22 cellular contexts compared by ENCODE assay signal in genomic region chr10:34107623-34108516, GRCh38.
"Had no signal": no experiment of that assay in that cellular context is flagged by ENCODE, and none has a peak within 500 bp of the region (broad histone marks: within the 10 kb centered on the region; RNA-seq: fewer than 3 reads in every experiment).

No MANE protein-coding gene starts in this region.

- H3K4me3 ChIP-seq: SJSA1, SK-N-MC had no signal

- H3K36me3 ChIP-seq: SJSA1 had no signal

- H3K9me3 ChIP-seq: SJSA1 had no signal

- FAIRE-seq: HTR-8/SVneo, RCC 7860 had no signal

- DNase-seq: Karpas-422, KG1, MM.1S, NCI-H1105, NCI-H1417, NCI-H1436 treated with DMSO at 0.1 percent for 48 hours, NCI-H1694, NCI-H187 treated with DMSO at 0.1 percent for 48 hours, NCI-H2029 treated with DMSO at 0.1 percent for 48 hours, NCI-H2171 treated with DMSO at 0.1 percent for 48 hours, NCI-H345, NCI-H446 treated with DMSO at 0.1 percent for 48 hours, NCI-H510A treated with DMSO at 0.1 percent for 48 hours, NCI-H69, NCI-H774, Right ventricle myocardium superior, RPMI8226, SIG-M5 had no signal

- H3K27me3 ChIP-seq: SJSA1 had no signal

- H3K27ac ChIP-seq: SJSA1, SK-N-MC had no signal
